ENCODE assay signal across 35 cellular contexts in genomic region chr7:132245539-132245938, GRCh38.
DNase-seq lines count a peak whose midpoint lies in the region; ATAC-seq, FAIRE-seq and TF ChIP-seq lines count a peak whose summit lies in the region.
"Had no signal": no experiment of that assay in that cellular context is flagged by ENCODE, and none has a peak within 500 bp of the region (broad histone marks: within the 10 kb centered on the region; RNA-seq: fewer than 3 reads in every experiment).

No MANE protein-coding gene starts in this region.

- no peak for TF ChIP-seq RAD21 in SK-N-SH (IDR thresholded peaks at IDR 0.05; ENCODE audit: low read length)
- TF ChIP-seq RAD21 in K562 (CRISPR knock-in tag; conservative IDR thresholded peaks at IDR 0.05 in 1 of 2, IDR thresholded peaks at IDR 0.05 in 1 of 2), result no peak
- no peak for TF ChIP-seq RAD21 in H1 (IDR thresholded peaks at IDR 0.05 in 1 of 2, conservative IDR thresholded peaks at IDR 0.05 in 1 of 2; ENCODE audit: low read depth in 2 of 2, low read length in 2 of 2)

- H3K9me3 ChIP-seq in SK-N-SH, result no peaks in the 10 kb centered on the region
- no peaks in the 10 kb centered on the region for H3K9me3 ChIP-seq in HEK293 (ENCODE audit: control insufficient read depth, insufficient read depth, low read depth, low read length)
- H3K9me3 ChIP-seq in K562 (replicated peaks; ENCODE audit: control insufficient read depth, insufficient read depth, low read depth, low read length), result no peaks in the 10 kb centered on the region
- H3K9me3 ChIP-seq in H1 (ENCODE audit: insufficient read depth in 2 of 2, low read depth in 1 of 2, low read length in 1 of 2), result peaks cover 0 to 8% of the 10 kb centered on the region in 2 experiments; a peak in 3 of 4 replicates
- H3K9me3 ChIP-seq: BE2C, Caco-2 had no signal

- H3K4me3 ChIP-seq in SK-N-SH (ENCODE audit: low read depth in 2 of 2, low read length in 1 of 2), result no peak overlapping the region
- no peak overlapping the region for H3K4me3 ChIP-seq in HEK293 (ENCODE audit: low read depth, low read length)
- H3K4me3 ChIP-seq in K562, result no peak overlapping the region
- H3K4me3 ChIP-seq in H1 (ENCODE audit: extremely low read depth in 1 of 4, insufficient read depth in 2 of 4, low read depth in 3 of 4, low read length in 4 of 4), result no peak overlapping the region
- H3K4me3 ChIP-seq: A549; BLaER1; BLaER1 treated with 17β-estradiol and CSF1 and Interleukin-3, amounts not matched to agents 10 nM and 100 nM had no signal

- POLR2A ChIA-PET in SK-N-SH (lab: Yijun Ruan, JAX) (no interaction called here), HEK293 (lab: Yijun Ruan, JAX) (no interaction called here), K562 (lab: Yijun Ruan, JAX) (no interaction called here), H1 (lab: Charles Lee; ENCODE audit: partially characterized antibody) (no interaction called here)

- H3K36me3 ChIP-seq in SK-N-SH (replicated peaks in 1 of 2; ENCODE audit: control insufficient read depth in 1 of 2, insufficient read depth in 2 of 2, low read length in 1 of 2) (no peaks in the 10 kb centered on the region), HEK293 (ENCODE audit: control insufficient read depth in 2 of 2, insufficient read depth in 1 of 2, low read length in 2 of 2) (no peaks in the 10 kb centered on the region), K562 (ENCODE audit: control insufficient read depth, insufficient read depth, low read length) (no peaks in the 10 kb centered on the region), H1 (ENCODE audit: control insufficient read depth in 2 of 4, insufficient read depth in 4 of 4, low read length in 3 of 4) (no peaks in the 10 kb centered on the region)
- H3K36me3 ChIP-seq: BE2C; BLaER1; BLaER1 treated with 17β-estradiol and CSF1 and Interleukin-3, amounts not matched to agents 10 nM and 100 nM had no signal

- no peak overlapping the region for H2BK15ac ChIP-seq in H1 (ENCODE audit: low read length)

- H2BK20ac ChIP-seq in H1 (ENCODE audit: low read length), result no peak overlapping the region

- H4K8ac ChIP-seq in H1 (ENCODE audit: extremely low read depth, insufficient read depth, low read length), result no peak overlapping the region

- DNase-seq in SK-N-SH (no peak), K562 (ENCODE audit: extremely low read depth in 1 of 4, low spot score in 3 of 4) (no peak), H1 (ENCODE audit: low read depth in 1 of 2, low spot score in 2 of 2) (no peak), HCEC 1CT (no peak), NCI-H748 treated with DMSO at 0.1 percent for 48 hours (lab: John Stamatoyannopoulos, UW) (no peak)
- DNase-seq: 8988T; ACHN; AML-193; BE2C; C1 segment of cervical spinal cord; Caco-2; Calu3; CD4-positive, alpha-beta memory T cell; CD4-positive, alpha-beta T cell; CD4-positive, CD25-positive, alpha-beta regulatory T cell; CD8-positive, alpha-beta memory T cell; CD8-positive, alpha-beta T cell; COR-L47; DMS 273 treated with DMSO at 0.1 percent for 48 hours; DMS153; DMS53; DMS79; DMS79 treated with DMSO at 0.1 percent for 48 hours; DND-41; EL had no signal

- ATAC-seq in SK-N-SH treated with all-trans-retinoic acid at 6 μM for 48 hours (no peak), K562 (no peak), GM21717 (IDR thresholded peaks at IDR 0.05; ENCODE audit: unreplicated experiment) (no peak)
- ATAC-seq: A549; CD8-positive, alpha-beta T cell had no signal

- no peak overlapping the region for H2AFZ ChIP-seq in SK-N-SH (ENCODE audit: low read depth)
- no peak overlapping the region for H2AFZ ChIP-seq in K562 (ENCODE audit: low read depth, low read length)
- H2AFZ ChIP-seq in H1 (ENCODE audit: low read length), result no peak overlapping the region

- H3K4me1 ChIP-seq in SK-N-SH (ENCODE audit: control insufficient read depth in 1 of 2, insufficient read depth in 2 of 2, low read depth in 1 of 2, low read length in 1 of 2), result peaks cover 5 to 9% of the 10 kb centered on the region in 2 experiments; a peak in 1 of 4 replicates
- H3K4me1 ChIP-seq in HEK293 (ENCODE audit: control insufficient read depth, insufficient read depth, low read length), result peaks cover 9% of the 10 kb centered on the region
- H3K4me1 ChIP-seq in K562 (replicated peaks in 1 of 2; ENCODE audit: control insufficient read depth in 2 of 2, insufficient read depth in 2 of 2, low read length in 2 of 2), result no peaks in the 10 kb centered on the region
- H3K4me1 ChIP-seq in H1 (replicated peaks in 1 of 4; ENCODE audit: control insufficient read depth in 3 of 4, insufficient read depth in 4 of 4, low read length in 3 of 4), result peaks cover 3 to 11% (median 9%) of the 10 kb centered on the region in 4 experiments; a peak in 6 of 7 replicates
- H3K4me1 ChIP-seq: BLaER1, Caco-2 had no signal

- H3K79me2 ChIP-seq in SK-N-SH (ENCODE audit: insufficient read depth) (no peaks in the 10 kb centered on the region), K562 (ENCODE audit: control insufficient read depth, insufficient read depth, low read length) (no peaks in the 10 kb centered on the region), H1 (ENCODE audit: control insufficient read depth in 1 of 2, insufficient read depth in 2 of 2, low read length in 2 of 2) (no peaks in the 10 kb centered on the region)

- intact Hi-C loops in K562 (cut with micrococcal nuclease), result no loop called here

- FAIRE-seq in K562 (lab: Jason Lieb, UNC) (no peak), H1 (lab: Jason Lieb, UNC) (no peak)
- FAIRE-seq: A204.1, A549, D721Med had no signal

- no peak overlapping the region for H2BK12ac ChIP-seq in H1 (ENCODE audit: low read depth, low read length)

- no peak for TF ChIP-seq POLR2A in K562 (conservative IDR thresholded peaks at IDR 0.05)
- TF ChIP-seq POLR2A in H1 (IDR thresholded peaks at IDR 0.05; ENCODE audit: control extremely low read depth in 1 of 2, low read depth in 2 of 2, low read length in 2 of 2), result no peak

- no peak overlapping the region for H3K9ac ChIP-seq in SK-N-SH
- H3K9ac ChIP-seq in K562 (ENCODE audit: insufficient read depth in 1 of 2, low read depth in 2 of 2, low read length in 2 of 2), result no peak overlapping the region
- no peak overlapping the region for H3K9ac ChIP-seq in H1 (replicated peaks in 1 of 4; ENCODE audit: extremely low read depth in 1 of 4, low read depth in 3 of 4, low read length in 3 of 4)
- H3K9ac ChIP-seq: BLaER1; BLaER1 treated with 17β-estradiol and CSF1 and Interleukin-3, amounts not matched to agents 10 nM and 100 nM had no signal

- H3K27me3 ChIP-seq in SK-N-SH (ENCODE audit: insufficient read depth), result no peaks in the 10 kb centered on the region
- H3K27me3 ChIP-seq in K562 (ENCODE audit: control insufficient read depth in 2 of 2, insufficient read depth in 2 of 2, low read length in 2 of 2), result peaks cover 0 to 5% of the 10 kb centered on the region in 2 experiments; a peak in 2 of 5 replicates
- no peaks in the 10 kb centered on the region; a peak in 1 of 7 replicates for H3K27me3 ChIP-seq in H1 (replicated peaks in 1 of 4; ENCODE audit: control insufficient read depth in 3 of 4, extremely low read depth in 1 of 4, insufficient read depth in 3 of 4, low read length in 3 of 4)
- H3K27me3 ChIP-seq: BE2C; BLaER1; BLaER1 treated with 17β-estradiol and CSF1 and Interleukin-3, amounts not matched to agents 10 nM and 100 nM had no signal

- H3K18ac ChIP-seq in H1 (ENCODE audit: extremely low read depth, low read length), result no peak overlapping the region

- no peaks in the 10 kb centered on the region for H4K20me1 ChIP-seq in SK-N-SH (ENCODE audit: insufficient read depth)
- peaks cover 4% of the 10 kb centered on the region; the same call in 1 of the 2 replicates for H4K20me1 ChIP-seq in K562 (replicated peaks; ENCODE audit: control insufficient read depth, insufficient read depth, low read length)
- H4K20me1 ChIP-seq in H1 (replicated peaks in 1 of 2; ENCODE audit: control insufficient read depth in 1 of 2, insufficient read depth in 2 of 2, low read length in 2 of 2), result no peaks in the 10 kb centered on the region
- H4K20me1 ChIP-seq: BLaER1; BLaER1 treated with 17β-estradiol and CSF1 and Interleukin-3, amounts not matched to agents 10 nM and 100 nM had no signal

- no peak overlapping the region for H3K23ac ChIP-seq in H1 (ENCODE audit: insufficient read length)

- no peak overlapping the region for H3K14ac ChIP-seq in H1 (ENCODE audit: insufficient read length)

- H2BK120ac ChIP-seq in H1 (replicated peaks; ENCODE audit: low read depth, low read length), result no peak overlapping the region

- H3K56ac ChIP-seq in H1 (replicated peaks; ENCODE audit: insufficient read length, low read depth, low read length), result no peak overlapping the region

- CTCF ChIA-PET in SK-N-SH (lab: Yijun Ruan, JAX), result interaction anchor here (5.7 kb wide), 1 partner anchor 300 kb away, joined by 39 read pairs; no protein-coding TSS in a partner anchor
- CTCF ChIA-PET in HEK293 (lab: Yijun Ruan, JAX), result no interaction called here
- CTCF ChIA-PET in K562 (lab: Yijun Ruan, JAX; ENCODE audit: low intra/inter-chr PET ratio), result interaction anchor here (0.6 kb wide), 1 partner anchor 425 kb away, joined by 4 read pairs; no protein-coding TSS in a partner anchor
- CTCF ChIA-PET in H1 (lab: Charles Lee; ENCODE audit: partially characterized antibody), result interaction anchor here (1.5 kb wide), 1 partner anchor 13 kb away, joined by 3 read pairs; no protein-coding TSS in a partner anchor

- H3K27ac ChIP-seq in SK-N-SH (ENCODE audit: low read depth in 2 of 2, low read length in 1 of 2) (no peak overlapping the region), HEK293 (ENCODE audit: extremely low read depth, low read depth, low read length) (no peak overlapping the region), K562 (ENCODE audit: extremely low read depth, low read depth, low read length) (no peak overlapping the region), H1 (ENCODE audit: low read depth, low read length) (no peak overlapping the region)
- H3K27ac ChIP-seq: 22Rv1; A549; BLaER1; BLaER1 treated with 17β-estradiol and CSF1 and Interleukin-3, amounts not matched to agents 10 nM and 100 nM; C4-2B had no signal

- H3K9me2 ChIP-seq in SK-N-SH, result no peaks in the 10 kb centered on the region

- no peaks in the 10 kb centered on the region for H3K9me1 ChIP-seq in K562 (ENCODE audit: control insufficient read depth, insufficient read depth, low read length)

- TF ChIP-seq CTCF in SK-N-SH (IDR thresholded peaks at IDR 0.05) (no peak), HEK293 (tag by site-specific recombination; IDR thresholded peaks at IDR 0.05) (no peak), K562 (IDR thresholded peaks at IDR 0.05 in 2 of 3, conservative IDR thresholded peaks at IDR 0.05 in 1 of 3; ENCODE audit: insufficient read depth in 2 of 3, low read depth in 1 of 3, low read length in 3 of 3) (no peak), H1 (IDR thresholded peaks at IDR 0.05; ENCODE audit: control extremely low read depth in 1 of 3, insufficient read depth in 1 of 3, low read depth in 1 of 3, low read length in 3 of 3) (no peak)

- no peak overlapping the region for H2BK5ac ChIP-seq in H1 (ENCODE audit: low read depth, low read length)

- in situ Hi-C loops in K562 (cut with MboI), result no loop called here

- WGBS in SK-N-SH (ENCODE audit: low lambda C conversion rate), result 68% methylated on average over 3 of the region's 3 CpGs
- 1% methylated on average over 3 of the region's 3 CpGs for WGBS in K562 (ENCODE audit: insufficient coverage, low coverage, missing lambda C conversion rate)
- 80% methylated on average over 3 of the region's 3 CpGs; no CpG with 5 or more reads in 1 of the 2 experiments for WGBS in H1 (ENCODE audit: extremely low coverage in 1 of 2, insufficient coverage in 1 of 2, insufficient read length in 1 of 2, insufficient replicate concordance in 2 of 2, low coverage in 1 of 2, low lambda C conversion rate in 2 of 2, missing lambda C conversion rate in 1 of 2), 2 experiments

- no peaks in the 10 kb centered on the region for H3K23me2 ChIP-seq in H1 (ENCODE audit: low read depth, low read length)

- no TSS peak for BruUV-seq in K562 (replicated peaks; lab: Mats Ljungman, UMichigan)

- TF ChIP-seq EP300 in SK-N-SH (IDR thresholded peaks at IDR 0.05; ENCODE audit: borderline replicate concordance in 1 of 2, low read depth in 1 of 2, low read length in 1 of 2) (no peak), K562 (IDR thresholded peaks at IDR 0.05; ENCODE audit: low read length) (no peak), H1 (IDR thresholded peaks at IDR 0.05; ENCODE audit: borderline replicate concordance in 1 of 2, low read depth in 2 of 2, low read length in 2 of 2) (no peak)

- H3K4ac ChIP-seq in H1 (replicated peaks; ENCODE audit: insufficient read length, low read depth, low read length), result no peak overlapping the region

- H2AK5ac ChIP-seq in H1 (ENCODE audit: low read depth, low read length), result no peak overlapping the region

- peaks cover 6% of the 10 kb centered on the region for H3F3A ChIP-seq in SK-N-SH (replicated peaks; ENCODE audit: insufficient read depth)

- no peak overlapping the region for H4K91ac ChIP-seq in H1 (replicated peaks; ENCODE audit: insufficient read length, low read length)

- H4K5ac ChIP-seq in H1 (ENCODE audit: insufficient read length, low read depth, low read length), result no peak overlapping the region

- no peak overlapping the region for H3K4me2 ChIP-seq in SK-N-SH
- no peak overlapping the region for H3K4me2 ChIP-seq in K562 (ENCODE audit: insufficient read depth, low read length)
- no peak overlapping the region for H3K4me2 ChIP-seq in H1 (ENCODE audit: insufficient read depth in 1 of 2, low read depth in 2 of 2, low read length in 2 of 2)
- H3K4me2 ChIP-seq: A549; BLaER1; BLaER1 treated with 17β-estradiol and CSF1 and Interleukin-3, amounts not matched to agents 10 nM and 100 nM had no signal

- H3K79me1 ChIP-seq in H1 (ENCODE audit: low read depth, low read length), result no peaks in the 10 kb centered on the region
